ENCODE assay signal across 14 cellular contexts in the genomic region with DNA sequence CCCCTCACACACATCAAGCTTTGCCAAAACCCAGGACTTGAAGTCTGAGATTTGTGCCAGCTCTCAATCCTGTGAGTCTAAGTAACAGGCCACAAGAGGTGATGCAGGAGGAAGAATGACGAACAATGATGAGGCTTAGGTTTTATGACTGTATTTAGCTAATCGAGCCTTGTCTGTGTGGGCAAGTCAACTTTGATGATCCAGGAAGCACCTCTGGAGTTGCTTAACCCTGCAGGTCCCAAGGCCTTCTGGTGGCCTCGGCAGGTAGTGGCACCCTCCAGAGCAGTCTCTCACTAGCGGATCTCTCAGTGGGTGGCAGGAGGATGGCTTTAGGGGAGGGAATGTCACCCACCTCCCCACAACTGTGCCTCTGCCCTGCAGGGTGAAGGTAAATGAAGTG. TPM values are rescaled to one million over a fixed set of nuclear protein-coding genes. Genes with fewer than 3 reads are reported as not detected.
DNase-seq lines count a peak whose midpoint lies in the region; ATAC-seq and TF ChIP-seq lines count a peak whose summit lies in the region.
"Had no signal": no experiment of that assay in that cellular context is flagged by ENCODE, and none has a peak within 500 bp of the region (broad histone marks: within the 10 kb centered on the region; RNA-seq: fewer than 3 reads in every experiment).

No MANE protein-coding gene starts in this region.

- no peaks in the 10 kb centered on the region for H3K36me3 Mint-ChIP-seq in glutamatergic neuron (ENCODE audit: unreplicated experiment)
- H3K36me3 Mint-ChIP-seq in effector memory CD8-positive, alpha-beta T cell (ENCODE audit: insufficient read depth): peaks cover 3% of the 10 kb centered on the region

- peaks cover 46% of the 10 kb centered on the region for H3K4me1 Mint-ChIP-seq in glutamatergic neuron (ENCODE audit: low read depth, unreplicated experiment)
- H3K4me1 Mint-ChIP-seq in effector memory CD8-positive, alpha-beta T cell (ENCODE audit: low read depth in 2 of 2): no peaks in the 10 kb centered on the region

- H3K27ac ChIP-seq in BLaER1 treated with 17β-estradiol and CSF1 and Interleukin-3, amounts not matched to agents 10 nM and 100 nM: peak overlapping the region in 6 of 11 experiments; percentile 4 to 94 (median 31); a peak in 9 of 22 replicates
- H3K27ac ChIP-seq: gastrocnemius medialis had no signal

- H3K4me3 ChIP-seq in BLaER1 treated with 17β-estradiol and CSF1 and Interleukin-3, amounts not matched to agents 10 nM and 100 nM: no peak overlapping the region
- H3K4me3 ChIP-seq: gastrocnemius medialis had no signal

- peak overlapping the region; percentile 76 for H3K27ac Mint-ChIP-seq in glutamatergic neuron (ENCODE audit: unreplicated experiment)
- no peak overlapping the region for H3K27ac Mint-ChIP-seq in effector memory CD8-positive, alpha-beta T cell
- H3K27ac Mint-ChIP-seq: activated CD4-positive, alpha-beta T cell treated with anti-CD3 and anti-CD28 coated beads, Interleukin-2, amount 10 ng/mL, durations not matched to agents 24 days and 14 days had no signal

- H3K4me2 ChIP-seq in BLaER1 treated with 17β-estradiol and CSF1 and Interleukin-3, amounts not matched to agents 10 nM and 100 nM: peak overlapping the region in 9 of 11 experiments; percentile 17 to 95 (median 60); a peak in 15 of 22 replicates

- H3K4me1 ChIP-seq in BLaER1 treated with 17β-estradiol and CSF1 and Interleukin-3, amounts not matched to agents 10 nM and 100 nM: peaks cover 28 to 81% (median 63%) of the 10 kb centered on the region in 10 experiments

- H3K27me3 Mint-ChIP-seq in glutamatergic neuron (ENCODE audit: unreplicated experiment): peaks cover 9% of the 10 kb centered on the region
- peaks cover 24 to 55% of the 10 kb centered on the region in 2 donors for H3K27me3 Mint-ChIP-seq in effector memory CD8-positive, alpha-beta T cell

- H3K4me3 Mint-ChIP-seq in glutamatergic neuron (ENCODE audit: unreplicated experiment): no peak overlapping the region
- no peak overlapping the region for H3K4me3 Mint-ChIP-seq in effector memory CD8-positive, alpha-beta T cell
- H3K4me3 Mint-ChIP-seq: activated CD4-positive, alpha-beta T cell treated with anti-CD3 and anti-CD28 coated beads, Interleukin-2, amount 10 ng/mL, durations not matched to agents 24 days and 14 days had no signal

- no peaks in the 10 kb centered on the region for H3K27me3 ChIP-seq in BLaER1 treated with 17β-estradiol and CSF1 and Interleukin-3, amounts not matched to agents 10 nM and 100 nM

- DNase-seq in GM03348 (ENCODE audit: low spot score) (peak; percentile 15), RKO (ENCODE audit: low spot score) (peak; percentile 74), glutamatergic neuron (no peak), DMS79 (lab: John Stamatoyannopoulos, UW) (no peak)
- DNase-seq in effector memory CD8-positive, alpha-beta T cell: no peak
- DNase-seq: activated CD4-positive, alpha-beta T cell treated with anti-CD3 and anti-CD28 coated beads, Interleukin-2, amount 10 ng/mL, durations not matched to agents 24 days and 14 days; gastrocnemius medialis; stimulated activated CD4-positive, alpha-beta T cell treated with anti-CD3 and anti-CD28 coated beads, Interleukin-15, amount 100 ng/mL, for 24 hours; substantia nigra had no signal

- no peak for ATAC-seq in HG02610 (IDR thresholded peaks at IDR 0.05; ENCODE audit: unreplicated experiment)
- ATAC-seq in HG03039 (IDR thresholded peaks at IDR 0.05; ENCODE audit: unreplicated experiment): no peak
- no peak for ATAC-seq in effector memory CD8-positive, alpha-beta T cell (replicated peaks)
- ATAC-seq: gastrocnemius medialis had no signal

- no peaks in the 10 kb centered on the region for H3K36me3 ChIP-seq in BLaER1 treated with 17β-estradiol and CSF1 and Interleukin-3, amounts not matched to agents 10 nM and 100 nM
- H3K36me3 ChIP-seq: gastrocnemius medialis had no signal

- peaks cover 19% of the 10 kb centered on the region for H3K9me3 Mint-ChIP-seq in glutamatergic neuron (ENCODE audit: unreplicated experiment)
- H3K9me3 Mint-ChIP-seq in effector memory CD8-positive, alpha-beta T cell: no peaks in the 10 kb centered on the region
- H3K9me3 Mint-ChIP-seq: activated CD4-positive, alpha-beta T cell treated with anti-CD3 and anti-CD28 coated beads, Interleukin-2, amount 10 ng/mL, durations not matched to agents 24 days and 14 days had no signal

- no peaks in the 10 kb centered on the region for H3K9me3 ChIP-seq in BLaER1 treated with 17β-estradiol and CSF1 and Interleukin-3, amounts not matched to agents 10 nM and 100 nM (replicated peaks in 1 of 11)
- H3K9me3 ChIP-seq: gastrocnemius medialis had no signal

- no peak for TF ChIP-seq CTCF in glutamatergic neuron (IDR thresholded peaks at IDR 0.05; ENCODE audit: partially characterized antibody, unreplicated experiment)

- no peaks in the 10 kb centered on the region for H4K20me1 ChIP-seq in BLaER1 treated with 17β-estradiol and CSF1 and Interleukin-3, amounts not matched to agents 10 nM and 100 nM

- H3K9ac ChIP-seq in BLaER1 treated with 17β-estradiol and CSF1 and Interleukin-3, amounts not matched to agents 10 nM and 100 nM: no peak overlapping the region; a peak in 1 of 22 replicates

RNA-seq across cellular contexts. Expression of gene CDK5RAP3, which starts 28.7 kb away (rescaled TPM):
- total RNA-seq in glutamatergic neuron (ENCODE audit: unreplicated experiment): 196 TPM

RNA-seq across cellular contexts. Expression of gene COPZ2, which starts 38.0 kb away (rescaled TPM):
- total RNA-seq in glutamatergic neuron (ENCODE audit: unreplicated experiment): not detected

RNA-seq across cellular contexts. Expression of gene PRR15L, which starts 41.9 kb away (rescaled TPM):
- total RNA-seq in glutamatergic neuron (ENCODE audit: unreplicated experiment): not detected
- total RNA-seq: activated CD4-positive, alpha-beta T cell treated with anti-CD3 and anti-CD28 coated beads, Interleukin-2, amount 10 ng/mL, durations not matched to agents 24 days and 14 days; lung microvascular endothelial cell; RPMI7951 had no signal

RNA-seq across cellular contexts. Expression of gene NFE2L1, which starts 48.5 kb away (rescaled TPM):
- total RNA-seq in glutamatergic neuron (ENCODE audit: unreplicated experiment): 190 TPM

RNA-seq across cellular contexts. Expression of gene PNPO, which starts 58.2 kb away (rescaled TPM):
- total RNA-seq in glutamatergic neuron (ENCODE audit: unreplicated experiment): 6.0 TPM

Comparison
In these comparisons a context has a peak if more than half of its experiments do, and no peak if none do; other contexts are left out.
1. DNase-seq: peak in GM03348 (single experiment) and RKO (single experiment); none in glutamatergic neuron (single experiment), DMS79 (single experiment) and effector memory CD8-positive, alpha-beta T cell (0 of 3).